2 cellular contexts compared by ENCODE assay signal in genomic region chr21:39689860-39690259, GRCh38. TPM values are rescaled to one million over a fixed set of nuclear protein-coding genes. Genes with fewer than 3 reads are reported as not detected.
"Had no signal": no experiment of that assay in that cellular context is flagged by ENCODE, and none has a peak within 500 bp of the region (broad histone marks: within the 10 kb centered on the region; RNA-seq: fewer than 3 reads in every experiment).

No MANE protein-coding gene starts in this region.

RNA-seq across cellular contexts. Expression of gene IGSF5, which starts 55.1 kb away (rescaled TPM):
- total RNA-seq: GM23248, HFFc6 had no signal
- polyA plus RNA-seq: GM23248 had no signal
